ENCODE assay signal across 1 cellular context in genomic region chr19:46466536-46467199, GRCh38.
TF ChIP-seq lines count a peak whose summit lies in the region.

No MANE protein-coding gene starts in this region.

TF ChIP-seq in GM12878, 131 proteins besides CTCF, POLR2A, EP300 and RAD21 (continued from another document):
- TF ChIP-seq REST (IDR thresholded peaks at IDR 0.05; ENCODE audit: low read depth, low read length) (peak; percentile 68), EGR1 (IDR thresholded peaks at IDR 0.05; ENCODE audit: borderline replicate concordance in 1 of 2, low read depth in 2 of 2, low read length in 2 of 2) (no peak), ZNF622 (IDR thresholded peaks at IDR 0.05) (no peak), ASH2L (IDR thresholded peaks at IDR 0.05; ENCODE audit: borderline replicate concordance, low read depth) (no peak), ATF2 (IDR thresholded peaks at IDR 0.05; ENCODE audit: low read length) (0 out of 2 replicates have a peak, but pooled peaks have one; percentile 36), WRNIP1 (IDR thresholded peaks at IDR 0.05; ENCODE audit: borderline replicate concordance, low read depth, low read length) (no peak), MTA3 (IDR thresholded peaks at IDR 0.05; ENCODE audit: borderline replicate concordance, low read length) (no peak), NR2F1 (conservative IDR thresholded peaks at IDR 0.05) (no peak)
TF ChIP-seq in GM12878: peak in this region for 13.
